ENCODE assay signal across 8 cellular contexts in genomic region chr18:32470136-32470712, GRCh38. TPM values are rescaled to one million over a fixed set of nuclear protein-coding genes. Genes with fewer than 3 reads are reported as not detected.
A peak's percentile ranks its signal among the peaks of the same experiment; 100 is the strongest.
DNase-seq lines count a peak whose midpoint lies in the region; ATAC-seq and TF ChIP-seq lines count a peak whose summit lies in the region.

No MANE protein-coding gene starts in this region.

- no peak overlapping the region for H3K27ac Mint-ChIP-seq in activated CD8-positive, alpha-beta memory T cell treated with anti-CD3 and anti-CD28 coated beads, Interleukin-2, amount 10 ng/mL, durations not matched to agents 7 days and 5 days
- H3K27ac Mint-ChIP-seq in neural progenitor cell: no peak overlapping the region

- H3K9me3 ChIP-seq in neural progenitor cell (ENCODE audit: low read depth): no peaks in the 10 kb centered on the region

- DNase-seq in NCI-H146 (lab: John Stamatoyannopoulos, UW) (peak; percentile 77), NCI-H146 treated with DMSO at 0.1 percent for 48 hours (lab: John Stamatoyannopoulos, UW; ENCODE audit: unreplicated experiment) (no peak), fibroblast of villous mesenchyme (ENCODE audit: low read depth) (peak; percentile 17), neural progenitor cell (ENCODE audit: low spot score) (peak; percentile 69), GF-D8 (lab: John Stamatoyannopoulos, UW) (no peak), NCI-H2029 (lab: John Stamatoyannopoulos, UW) (no peak)
- DNase-seq in activated CD8-positive, alpha-beta memory T cell treated with anti-CD3 and anti-CD28 coated beads, Interleukin-2, amount 10 ng/mL, durations not matched to agents 7 days and 5 days: no peak

- peak overlapping the region; percentile 60 for H3K4me3 Mint-ChIP-seq in activated CD8-positive, alpha-beta memory T cell treated with anti-CD3 and anti-CD28 coated beads, Interleukin-2, amount 10 ng/mL, durations not matched to agents 7 days and 5 days
- peak overlapping the region; percentile 96 for H3K4me3 Mint-ChIP-seq in neural progenitor cell

- H4K20me1 ChIP-seq in neural progenitor cell (ENCODE audit: low read depth): peaks cover 14% of the 10 kb centered on the region

- CTCF ChIA-PET in activated CD8-positive, alpha-beta memory T cell treated with anti-CD3 and anti-CD28 coated beads, Interleukin-2, amount 10 ng/mL, durations not matched to agents 7 days and 5 days (lab: Charles Lee): interaction anchor here (0.6 to 1.5 kb wide), 9 partner anchors 15 to 384 kb away, joined by 3 to 13 read pairs (median 4); no protein-coding TSS in a partner anchor

- H3K4me1 ChIP-seq in neural progenitor cell: peaks cover 24% of the 10 kb centered on the region

- peak overlapping the region; percentile 83 for H3K27ac ChIP-seq in neural progenitor cell

- no peaks in the 10 kb centered on the region for H3K9me3 Mint-ChIP-seq in activated CD8-positive, alpha-beta memory T cell treated with anti-CD3 and anti-CD28 coated beads, Interleukin-2, amount 10 ng/mL, durations not matched to agents 7 days and 5 days (ENCODE audit: low read depth)
- no peaks in the 10 kb centered on the region for H3K9me3 Mint-ChIP-seq in neural progenitor cell

- TF ChIP-seq CTCF in fibroblast of villous mesenchyme (IDR thresholded peaks at IDR 0.05; ENCODE audit: insufficient read depth, low read depth, low read length) (no peak), neural progenitor cell (IDR thresholded peaks at IDR 0.05) (no peak)

- peaks cover 68% of the 10 kb centered on the region for H3K27me3 Mint-ChIP-seq in activated CD8-positive, alpha-beta memory T cell treated with anti-CD3 and anti-CD28 coated beads, Interleukin-2, amount 10 ng/mL, durations not matched to agents 7 days and 5 days
- H3K27me3 Mint-ChIP-seq in neural progenitor cell (ENCODE audit: insufficient read depth, low read depth): peaks cover 17% of the 10 kb centered on the region

- H3F3A ChIP-seq in neural progenitor cell (ENCODE audit: low read depth): peaks cover 25% of the 10 kb centered on the region

- H3K36me3 Mint-ChIP-seq in activated CD8-positive, alpha-beta memory T cell treated with anti-CD3 and anti-CD28 coated beads, Interleukin-2, amount 10 ng/mL, durations not matched to agents 7 days and 5 days: no peaks in the 10 kb centered on the region
- peaks cover 2% of the 10 kb centered on the region for H3K36me3 Mint-ChIP-seq in neural progenitor cell

- H3K4me1 Mint-ChIP-seq in activated CD8-positive, alpha-beta memory T cell treated with anti-CD3 and anti-CD28 coated beads, Interleukin-2, amount 10 ng/mL, durations not matched to agents 7 days and 5 days: peaks cover 19% of the 10 kb centered on the region
- peaks cover 26% of the 10 kb centered on the region for H3K4me1 Mint-ChIP-seq in neural progenitor cell

- H3K4me2 ChIP-seq in neural progenitor cell: peak overlapping the region; percentile 86

- H3K27me3 ChIP-seq in neural progenitor cell: peaks cover 25% of the 10 kb centered on the region

- no peaks in the 10 kb centered on the region for H3K36me3 ChIP-seq in neural progenitor cell

- H3K4me3 ChIP-seq in fibroblast of villous mesenchyme (ENCODE audit: low read depth, low read length) (peak overlapping the region; percentile 57), neural progenitor cell (peak overlapping the region; percentile 97)

- peaks cover 48% of the 10 kb centered on the region for H3K79me2 ChIP-seq in neural progenitor cell (ENCODE audit: low read depth)

- H2AFZ ChIP-seq in neural progenitor cell (replicated peaks): peak overlapping the region; percentile 95

- peak overlapping the region; percentile 56 for H3K9ac ChIP-seq in neural progenitor cell

- peak; percentile 2 for ATAC-seq in HG03159 (IDR thresholded peaks at IDR 0.05; ENCODE audit: unreplicated experiment)
- ATAC-seq in activated CD8-positive, alpha-beta memory T cell treated with anti-CD3 and anti-CD28 coated beads, Interleukin-2, amount 10 ng/mL, durations not matched to agents 7 days and 5 days: peak; percentile 2

RNA-seq across cellular contexts. Expression of gene GAREM1, which starts 0.5 kb away (rescaled TPM):
- not detected for total RNA-seq in activated CD8-positive, alpha-beta memory T cell treated with anti-CD3 and anti-CD28 coated beads, Interleukin-2, amount 10 ng/mL, durations not matched to agents 7 days and 5 days
- 0.86 and 0.97 TPM in 2 replicates for total RNA-seq in fibroblast of villous mesenchyme
- 5.1 and 6.2 TPM in 2 replicates for total RNA-seq in neural progenitor cell (ENCODE audit: low replicate concordance)

Comparison
In these comparisons a context has a peak if more than half of its experiments do, and no peak if none do; other contexts are left out.
1. DNase-seq: peak in NCI-H146 (single experiment), fibroblast of villous mesenchyme (single experiment) and neural progenitor cell (single experiment); none in NCI-H146 treated with DMSO at 0.1 percent for 48 hours (single experiment), activated CD8-positive, alpha-beta memory T cell treated with anti-CD3 and anti-CD28 coated beads, Interleukin-2, amount 10 ng/mL, durations not matched to agents 7 days and 5 days (single experiment), GF-D8 (single experiment) and NCI-H2029 (single experiment).